8 cellular contexts compared by ENCODE assay signal in genomic region chr13:50125556-50126377, GRCh38.
DNase-seq lines count a peak whose midpoint lies in the region; ATAC-seq and TF ChIP-seq lines count a peak whose summit lies in the region.

No MANE protein-coding gene starts in this region.

- peaks cover 92% of the 10 kb centered on the region for H3K27me3 ChIP-seq in HUES64 (ENCODE audit: insufficient read depth, low read length)

- no peak for TF ChIP-seq CTCF in GM13977 (IDR thresholded peaks at IDR 0.05; ENCODE audit: extremely low read depth, insufficient read depth, missing control alignments)

- H3K36me3 ChIP-seq in HUES64 (ENCODE audit: insufficient read depth, low read length): no peaks in the 10 kb centered on the region

- no peak overlapping the region for H3K27ac ChIP-seq in HUES64 (ENCODE audit: low read depth, low read length)

- DNase-seq in GM13977 (ENCODE audit: low spot score) (peak; percentile 56), NOMO-1 treated with DMSO at 0.1 percent for 48 hours (lab: John Stamatoyannopoulos, UW; ENCODE audit: unreplicated experiment) (peak; percentile 84), lung microvascular endothelial cell (ENCODE audit: low read depth in 2 of 2) (peak; percentile 86 to 87)
- DNase-seq in activated CD8-positive, alpha-beta memory T cell treated with anti-CD3 and anti-CD28 coated beads for 4 hours (ENCODE audit: low read depth in 2 of 2): peak; percentile 73 to 77
- DNase-seq in effector CD8-positive, alpha-beta T cell (lab: John Stamatoyannopoulos, UW): peak; percentile 84
- peak; percentile 69 to 81 (median 70) for DNase-seq in stimulated activated CD4-positive, alpha-beta T cell treated with anti-CD3 and anti-CD28 coated beads, TNF-alpha, amount 100 ng/mL, for 24 hours (ENCODE audit: low read depth in 3 of 3)

- no peak overlapping the region; the same call in 1 of the 2 replicates for H3K9ac ChIP-seq in HUES64 (ENCODE audit: low read depth, low read length)

- in situ Hi-C loops in GM13977 (cut with MboI; ENCODE audit: low pct_unique_long_range_greater_than_20kb, low sequenced_read_pairs, unreplicated experiment): no loop called here

- H3K4me1 ChIP-seq in HUES64 (ENCODE audit: insufficient read depth, low read length): peaks cover 49% of the 10 kb centered on the region

- under 1% methylated on average over 94 of the region's 94 CpGs for WGBS in HUES64

- H3K4me3 ChIP-seq in HUES64 (ENCODE audit: low read length): peak overlapping the region; percentile 72

- no peaks in the 10 kb centered on the region for H3K9me3 ChIP-seq in HUES64 (ENCODE audit: insufficient read depth, low read depth, low read length)

- ATAC-seq in GM18861 (IDR thresholded peaks at IDR 0.05; ENCODE audit: unreplicated experiment): no peak
